In genomic region chr2:200300650-200301314, GRCh38 we compare ENCODE assay signal across 11 cellular contexts. TPM values are rescaled to one million over a fixed set of nuclear protein-coding genes. Genes with fewer than 3 reads are reported as not detected.
DNase-seq lines count a peak whose midpoint lies in the region; FAIRE-seq and TF ChIP-seq lines count a peak whose summit lies in the region.
"Had no signal": no experiment of that assay in that cellular context is flagged by ENCODE, and none has a peak within 500 bp of the region (broad histone marks: within the 10 kb centered on the region; RNA-seq: fewer than 3 reads in every experiment).

No MANE protein-coding gene starts in this region.

- H3K4me3 ChIP-seq in skeletal muscle cell (ENCODE audit: low read depth, low read length) = no peak overlapping the region
- H3K4me3 ChIP-seq in small intestine (ENCODE audit: low read depth in 1 of 2, low read length in 2 of 2) = no peak overlapping the region
- no peak overlapping the region for H3K4me3 ChIP-seq in esophagus muscularis mucosa
- H3K4me3 ChIP-seq in osteoblast (ENCODE audit: insufficient read depth, low read length) = no peak overlapping the region
- H3K4me3 ChIP-seq: adrenal gland had no signal

- WGBS in small intestine, 3 donors = 70 to 80% (median 75%) methylated on average over 4 of the region's 4 CpGs
- 79% methylated on average over 4 of the region's 4 CpGs for WGBS in esophagus muscularis mucosa

- H3K36me3 ChIP-seq in small intestine (ENCODE audit: control insufficient read depth in 2 of 2, insufficient read depth in 2 of 2, low read length in 2 of 2) (no peaks in the 10 kb centered on the region), esophagus muscularis mucosa (no peaks in the 10 kb centered on the region), osteoblast (ENCODE audit: insufficient read depth, low read length) (no peaks in the 10 kb centered on the region)
- H3K36me3 ChIP-seq: adrenal gland had no signal

- no peak overlapping the region for H3K27ac ChIP-seq in small intestine (ENCODE audit: low read depth in 1 of 2, low read length in 1 of 2)
- H3K27ac ChIP-seq in esophagus muscularis mucosa (replicated peaks in 1 of 4) = no peak overlapping the region
- no peak overlapping the region for H3K27ac ChIP-seq in osteoblast (ENCODE audit: low read depth, low read length)
- H3K27ac ChIP-seq: adrenal gland had no signal

- H3K27me3 ChIP-seq in small intestine (ENCODE audit: control insufficient read depth in 2 of 2, insufficient read depth in 2 of 2, low read length in 2 of 2) (no peaks in the 10 kb centered on the region), esophagus muscularis mucosa (no peaks in the 10 kb centered on the region), osteoblast (ENCODE audit: insufficient read depth, low read length) (no peaks in the 10 kb centered on the region)
- H3K27me3 ChIP-seq: adrenal gland had no signal

- TF ChIP-seq POLR2A in esophagus muscularis mucosa (IDR thresholded peaks at IDR 0.05; ENCODE audit: low read depth) = no peak

- no peak overlapping the region for H3K4me2 ChIP-seq in osteoblast (ENCODE audit: insufficient read depth, low read length)

- DNase-seq in HCEC 1CT (peak; percentile 53), RCC 7860 (ENCODE audit: low spot score) (peak; percentile 85), fibroblast of the conjunctiva (ENCODE audit: low read depth) (peak; percentile 68), skeletal muscle cell (ENCODE audit: low read depth) (peak; percentile 63), small intestine (no peak), esophagus muscularis mucosa (ENCODE audit: extremely low spot score) (no peak), osteoblast (ENCODE audit: insufficient read length, low spot score, missing footprints) (no peak)
- DNase-seq: activated CD4-positive, alpha-beta memory T cell treated with anti-CD3 and anti-CD28 coated beads for 36 hours; NCI-H2107; T-cell had no signal

- H3K4me1 ChIP-seq in small intestine (ENCODE audit: control insufficient read depth in 2 of 2, insufficient read depth in 1 of 2, low read depth in 1 of 2, low read length in 1 of 2) (no peaks in the 10 kb centered on the region), esophagus muscularis mucosa (peaks cover 6 to 10% (median 7%) of the 10 kb centered on the region in 4 donors), osteoblast (ENCODE audit: insufficient read depth, low read length) (peaks cover 26% of the 10 kb centered on the region)

- TF ChIP-seq CTCF in esophagus muscularis mucosa (IDR thresholded peaks at IDR 0.05) (no peak), osteoblast (IDR thresholded peaks at IDR 0.05; ENCODE audit: extremely low read depth, low read depth, low read length) (no peak)

- no peak for TF ChIP-seq EP300 in esophagus muscularis mucosa (IDR thresholded peaks at IDR 0.05)

- no peak overlapping the region for H2AFZ ChIP-seq in osteoblast (ENCODE audit: low read length)

- no peaks in the 10 kb centered on the region for H3K79me2 ChIP-seq in osteoblast (ENCODE audit: insufficient read depth, low read length)

- FAIRE-seq in RCC 7860 (lab: Jason Lieb, UNC) (peak; percentile 92), small intestine (lab: Jason Lieb, UNC) (no peak)

- no peaks in the 10 kb centered on the region for H4K20me1 ChIP-seq in osteoblast (ENCODE audit: insufficient read depth, low read length)

- no peaks in the 10 kb centered on the region for H3K9me3 ChIP-seq in small intestine (ENCODE audit: control insufficient read depth, low read depth)
- H3K9me3 ChIP-seq in esophagus muscularis mucosa = no peaks in the 10 kb centered on the region
- H3K9me3 ChIP-seq in osteoblast (ENCODE audit: low read depth, low read length) = no peaks in the 10 kb centered on the region
- H3K9me3 ChIP-seq: adrenal gland had no signal

- intact Hi-C loops in esophagus muscularis mucosa (cut with DNase I) = loop anchor here (5.0 kb wide), 1 partner anchor 177 kb away; no protein-coding TSS in a partner anchor

RNA-seq across cellular contexts. Expression of gene SPATS2L, which starts 5.7 kb away (rescaled TPM):
- 100 to 1,000 TPM in 1 of 3 donors, 10 to 100 TPM in 2; 66.7 to 104 (median 92.7) TPM for polyA plus RNA-seq in small intestine
- 100 to 1,000 TPM in 1 of 4 donors, 10 to 100 TPM in 3; 51.9 to 151 (median 78.9) TPM for total RNA-seq in esophagus muscularis mucosa
- 74.6 and 85.2 TPM in 2 replicates for total RNA-seq in osteoblast

Comparison
In these comparisons a context has a peak if more than half of its experiments do, and no peak if none do; other contexts are left out.
1. DNase-seq: peak in HCEC 1CT (single experiment), RCC 7860 (single experiment), fibroblast of the conjunctiva (single experiment) and skeletal muscle cell (single experiment); none in small intestine (single experiment), esophagus muscularis mucosa (single experiment) and osteoblast (single experiment).